In genomic region chr4:147480502-147480890, GRCh38 we compare ENCODE assay signal across 10 cellular contexts. TPM values are rescaled to one million over a fixed set of nuclear protein-coding genes. Genes with fewer than 3 reads are reported as not detected.
DNase-seq lines count a peak whose midpoint lies in the region; ATAC-seq and TF ChIP-seq lines count a peak whose summit lies in the region.
"Had no signal": no experiment of that assay in that cellular context is flagged by ENCODE, and none has a peak within 500 bp of the region (broad histone marks: within the 10 kb centered on the region; RNA-seq: fewer than 3 reads in every experiment).

No MANE protein-coding gene starts in this region.

- H3K4me3 ChIP-seq in AG09309 (ENCODE audit: control insufficient read depth, low read depth, low read length) = peak overlapping the region; percentile 51
- peak overlapping the region; percentile 60 to 85 for H3K4me3 ChIP-seq in ascending aorta
- peak overlapping the region; percentile 70 for H3K4me3 ChIP-seq in right atrium auricular region
- peak overlapping the region; percentile 62 for H3K4me3 ChIP-seq in psoas muscle

- 63 to 76% (median 68%) methylated on average over 11 of the region's 11 CpGs for WGBS in psoas muscle, 3 donors

- H3K27ac ChIP-seq in ascending aorta (peak overlapping the region; percentile 92 to 96), right atrium auricular region (peak overlapping the region; percentile 94 to 97), psoas muscle (no peak overlapping the region)

- TF ChIP-seq CTCF in AG09309 (IDR thresholded peaks at IDR 0.05; ENCODE audit: control insufficient read depth, insufficient read depth, low read depth, low read length, missing control alignments) = no peak
- no peak for TF ChIP-seq CTCF in ascending aorta (IDR thresholded peaks at IDR 0.05)
- no peak for TF ChIP-seq CTCF in right atrium auricular region (IDR thresholded peaks at IDR 0.05)
- no peak for TF ChIP-seq CTCF in psoas muscle (IDR thresholded peaks at IDR 0.05)

- DNase-seq in AG09309 (ENCODE audit: low read depth) (no peak), ascending aorta (ENCODE audit: low spot score in 2 of 2) (no peak), right atrium auricular region (ENCODE audit: low spot score) (no peak), psoas muscle (no peak), NK-92 (lab: John Stamatoyannopoulos, UW; ENCODE audit: unreplicated experiment) (no peak), GM03348 (ENCODE audit: low spot score) (no peak), GM19238 (ENCODE audit: insufficient read length, low spot score) (no peak)
- DNase-seq: activated CD4-positive, alpha-beta T cell treated with anti-CD3 and anti-CD28 coated beads, Interleukin-2, amount 50 U/mL, for 4 hours; stimulated activated CD4-positive, alpha-beta T cell treated with anti-CD3 and anti-CD28 coated beads, Interleukin-1b, Interleukin-23, amount 100 ng/mL, for 48 hours had no signal

- intact Hi-C loops in ascending aorta (cut with DNase I) = loop anchor here (2.0 to 10.0 kb wide), 2 partner anchors 62 to 376 kb away; no protein-coding TSS in a partner anchor
- intact Hi-C loops in psoas muscle (cut with DNase I) = no loop called here

- no peaks in the 10 kb centered on the region for H3K27me3 ChIP-seq in ascending aorta
- no peaks in the 10 kb centered on the region for H3K27me3 ChIP-seq in right atrium auricular region
- H3K27me3 ChIP-seq in psoas muscle (ENCODE audit: insufficient read depth in 3 of 3, low read length in 2 of 3) = peaks cover 0 to 5% (median 4%) of the 10 kb centered on the region in 3 donors

- H3K9me3 ChIP-seq in ascending aorta (no peaks in the 10 kb centered on the region), right atrium auricular region (no peaks in the 10 kb centered on the region), psoas muscle (no peaks in the 10 kb centered on the region)

- ATAC-seq in psoas muscle = no peak
- no peak for ATAC-seq in HG02571 (IDR thresholded peaks at IDR 0.05; ENCODE audit: unreplicated experiment)

- H3K36me3 ChIP-seq in ascending aorta (no peaks in the 10 kb centered on the region), right atrium auricular region (no peaks in the 10 kb centered on the region), psoas muscle (ENCODE audit: insufficient read depth in 1 of 2, low read depth in 1 of 2) (no peaks in the 10 kb centered on the region)

- H3K4me1 ChIP-seq in ascending aorta = peaks cover 6 to 15% of the 10 kb centered on the region in 2 donors
- peaks cover 0 to 15% of the 10 kb centered on the region in 2 donors for H3K4me1 ChIP-seq in right atrium auricular region
- H3K4me1 ChIP-seq in psoas muscle = no peaks in the 10 kb centered on the region

RNA-seq across cellular contexts. Expression of gene EDNRA, which starts 0.4 kb away (rescaled TPM):
- total RNA-seq in ascending aorta = 31.4 TPM
- total RNA-seq in right atrium auricular region = 10 to 100 TPM; 64.8 to 72.7 TPM
- 1 to 10 TPM; 1.8 to 5.8 (median 3.0) TPM for total RNA-seq in psoas muscle
- polyA plus RNA-seq in psoas muscle = 1 to 10 TPM in 1 of 3 donors, under 1 TPM in 2; 0.86 to 1.3 (median 0.87) TPM
